Comparison of ENCODE assay signal across 10 cellular contexts in the genomic region with DNA sequence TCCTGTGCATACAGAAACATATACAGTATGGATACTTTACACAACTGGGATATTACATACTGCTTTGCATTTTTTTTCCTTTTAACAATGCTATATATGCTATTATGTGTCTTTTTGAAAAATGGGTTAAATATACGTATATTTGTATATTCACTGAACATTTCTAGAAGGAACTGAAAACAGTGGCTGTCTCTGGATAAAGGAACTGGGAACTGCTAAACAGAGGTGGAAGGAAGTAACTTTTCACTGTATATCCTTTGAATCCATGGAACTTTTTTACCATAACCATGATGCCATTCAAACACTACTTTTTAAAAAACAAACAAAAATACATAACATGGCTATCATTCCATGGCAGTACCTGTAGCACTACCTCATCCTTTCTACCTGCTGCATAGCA. TPM values are rescaled to one million over a fixed set of nuclear protein-coding genes. Genes with fewer than 3 reads are reported as not detected.
DNase-seq lines count a peak whose midpoint lies in the region; ATAC-seq, FAIRE-seq and TF ChIP-seq lines count a peak whose summit lies in the region.
"Had no signal": no experiment of that assay in that cellular context is flagged by ENCODE, and none has a peak within 500 bp of the region (broad histone marks: within the 10 kb centered on the region; RNA-seq: fewer than 3 reads in every experiment).

No MANE protein-coding gene starts in this region.

- POLR2A ChIA-PET in PC-3 (lab: Charles Lee; ENCODE audit: unreplicated experiment) (no interaction called here), endothelial cell of umbilical vein (lab: Charles Lee) (no interaction called here)

- ATAC-seq in PC-3, result no peak

- no peak for TF ChIP-seq EP300 in suprapubic skin (IDR thresholded peaks at IDR 0.05)

- BruUV-seq in PC-3 (replicated peaks; lab: Mats Ljungman, UMichigan), result no TSS peak
- BruUV-seq in endothelial cell of umbilical vein (replicated peaks; lab: Mats Ljungman, UMichigan), result no TSS peak

- H3K9me3 ChIP-seq in PC-3 (ENCODE audit: low read length), result no peaks in the 10 kb centered on the region
- no peaks in the 10 kb centered on the region for H3K9me3 ChIP-seq in endothelial cell of umbilical vein (replicated peaks; ENCODE audit: control insufficient read depth, insufficient read depth, low read length)
- no peaks in the 10 kb centered on the region for H3K9me3 ChIP-seq in suprapubic skin

- H3K36me3 ChIP-seq in PC-3 (ENCODE audit: low read depth, low read length) (peaks cover 4% of the 10 kb centered on the region; the same call in 1 of the 2 replicates), endothelial cell of umbilical vein (ENCODE audit: control insufficient read depth in 2 of 2, extremely low read depth in 1 of 2, insufficient read depth in 2 of 2, low read length in 2 of 2) (peaks cover 0 to 11% of the 10 kb centered on the region in 2 experiments), suprapubic skin (peaks cover 38% of the 10 kb centered on the region)

- no peak overlapping the region for H3K27ac ChIP-seq in PC-3 (ENCODE audit: low read length)
- H3K27ac ChIP-seq in endothelial cell of umbilical vein (ENCODE audit: insufficient read depth, low read depth, low read length), result no peak overlapping the region
- H3K27ac ChIP-seq in suprapubic skin, result no peak overlapping the region

- H3K36me3 Mint-ChIP-seq in activated naive CD4-positive, alpha-beta T cell treated with anti-CD3 and anti-CD28 coated beads for 36 hours (ENCODE audit: low read depth), result peaks cover 16% of the 10 kb centered on the region

- CTCF ChIA-PET in activated naive CD4-positive, alpha-beta T cell treated with anti-CD3 and anti-CD28 coated beads for 36 hours (lab: Charles Lee), result interaction anchor here (0.6 kb wide), 1 partner anchor 60 kb away, joined by 4 read pairs; no protein-coding TSS in a partner anchor
- CTCF ChIA-PET in PC-3 (lab: Charles Lee) (no interaction called here), endothelial cell of umbilical vein (lab: Charles Lee) (no interaction called here)

- TF ChIP-seq CTCF in PC-3 (conservative IDR thresholded peaks at IDR 0.05; ENCODE audit: low read depth, low read length) (no peak), endothelial cell of umbilical vein (IDR thresholded peaks at IDR 0.05; ENCODE audit: extremely low read depth in 1 of 2, insufficient read depth in 1 of 2, low read depth in 1 of 2, low read length in 2 of 2) (no peak), suprapubic skin (IDR thresholded peaks at IDR 0.05) (no peak)

- dilution Hi-C loops in endothelial cell of umbilical vein (cut with MboI; ENCODE audit: extremely low pct_ligation_motif_present, low sequenced_read_pairs), result no loop called here

- H3K4me1 ChIP-seq in PC-3 (ENCODE audit: insufficient read depth, low read length) (peaks cover 8% of the 10 kb centered on the region; the same call in 1 of the 2 replicates), endothelial cell of umbilical vein (ENCODE audit: control insufficient read depth, extremely low read depth, insufficient read depth, low read length) (peaks cover 8% of the 10 kb centered on the region), suprapubic skin (peaks cover 13% of the 10 kb centered on the region)

- H3K79me2 ChIP-seq in PC-3 (ENCODE audit: low read length), result peaks cover 20% of the 10 kb centered on the region
- H3K79me2 ChIP-seq in endothelial cell of umbilical vein (ENCODE audit: control insufficient read depth, insufficient read depth, low read length), result peaks cover 12% of the 10 kb centered on the region

- H3K27me3 ChIP-seq in PC-3 (ENCODE audit: low read length), result no peaks in the 10 kb centered on the region
- H3K27me3 ChIP-seq in endothelial cell of umbilical vein (ENCODE audit: control insufficient read depth in 2 of 2, insufficient read depth in 2 of 2, low read length in 2 of 2), result no peaks in the 10 kb centered on the region
- no peaks in the 10 kb centered on the region for H3K27me3 ChIP-seq in suprapubic skin

- peak overlapping the region; percentile 87 for H3K4me3 Mint-ChIP-seq in activated naive CD4-positive, alpha-beta T cell treated with anti-CD3 and anti-CD28 coated beads for 36 hours

- H3K27me3 Mint-ChIP-seq in activated naive CD4-positive, alpha-beta T cell treated with anti-CD3 and anti-CD28 coated beads for 36 hours (ENCODE audit: low read depth), result peaks cover 5% of the 10 kb centered on the region

- H3K9me1 ChIP-seq in endothelial cell of umbilical vein (replicated peaks; ENCODE audit: control insufficient read depth, extremely low read depth, insufficient read depth, low read length), result no peaks in the 10 kb centered on the region

- no peak for TF ChIP-seq POLR2A in endothelial cell of umbilical vein (IDR thresholded peaks at IDR 0.05; ENCODE audit: low read depth, low read length)
- no peak for TF ChIP-seq POLR2A in suprapubic skin (IDR thresholded peaks at IDR 0.05)

- no peaks in the 10 kb centered on the region for H3K9me3 Mint-ChIP-seq in activated naive CD4-positive, alpha-beta T cell treated with anti-CD3 and anti-CD28 coated beads for 36 hours

- no peak overlapping the region for H3K4me3 ChIP-seq in PC-3 (ENCODE audit: low read length)
- no peak overlapping the region for H3K4me3 ChIP-seq in endothelial cell of umbilical vein (replicated peaks in 1 of 3; ENCODE audit: insufficient read depth in 1 of 3, low read depth in 1 of 3, low read length in 3 of 3)
- H3K4me3 ChIP-seq in suprapubic skin, result peak overlapping the region; percentile 96

- H3K4me2 ChIP-seq in PC-3 (ENCODE audit: low read length), result peak overlapping the region; percentile 82
- H3K4me2 ChIP-seq in endothelial cell of umbilical vein (ENCODE audit: insufficient read depth, low read length), result peak overlapping the region; percentile 20

- peaks cover 14% of the 10 kb centered on the region for H3K4me1 Mint-ChIP-seq in activated naive CD4-positive, alpha-beta T cell treated with anti-CD3 and anti-CD28 coated beads for 36 hours (ENCODE audit: low read depth)

- H3F3A ChIP-seq in PC-3 (ENCODE audit: low read length, unreplicated experiment), result no peaks in the 10 kb centered on the region

- no peak for FAIRE-seq in endothelial cell of umbilical vein (lab: Jason Lieb, UNC)

- DNase-seq in activated naive CD4-positive, alpha-beta T cell treated with anti-CD3 and anti-CD28 coated beads for 36 hours, result no peak
- no peak for DNase-seq in activated naive CD4-positive, alpha-beta T cell (lab: John Stamatoyannopoulos, UW)
- DNase-seq in PC-3 (no peak), endothelial cell of umbilical vein (ENCODE audit: low read depth, low spot score) (no peak), suprapubic skin (ENCODE audit: low spot score in 2 of 2) (no peak), cerebellar cortex (ENCODE audit: low spot score) (no peak), superior temporal gyrus (ENCODE audit: extremely low spot score) (no peak)
- no peak for DNase-seq in stimulated activated naive CD4-positive, alpha-beta T cell (lab: John Stamatoyannopoulos, UW)
- DNase-seq: NCI-H1092 had no signal

- H3K9me2 ChIP-seq in PC-3 (replicated peaks; ENCODE audit: low read length), result no peaks in the 10 kb centered on the region

- WGBS in suprapubic skin, result 92% methylated on average over 1 of the region's 1 CpG

- no peaks in the 10 kb centered on the region for H4K20me1 ChIP-seq in PC-3 (ENCODE audit: low read length)
- no peaks in the 10 kb centered on the region for H4K20me1 ChIP-seq in endothelial cell of umbilical vein (replicated peaks; ENCODE audit: control insufficient read depth, extremely low read depth, insufficient read depth, low read length)

- no peak overlapping the region for H2AFZ ChIP-seq in PC-3 (ENCODE audit: low read length)
- no peak overlapping the region for H2AFZ ChIP-seq in endothelial cell of umbilical vein (ENCODE audit: low read depth, low read length)

- H3K27ac Mint-ChIP-seq in activated naive CD4-positive, alpha-beta T cell treated with anti-CD3 and anti-CD28 coated beads for 36 hours, result no peak overlapping the region

- intact Hi-C loops in activated naive CD4-positive, alpha-beta T cell treated with anti-CD3 and anti-CD28 coated beads for 36 hours (cut with micrococcal nuclease), result no loop called here
- intact Hi-C loops in PC-3 (cut with micrococcal nuclease) (loop anchor here (5.0 kb wide), 1 partner anchor 40 kb away; a partner anchor contains a TSS), endothelial cell of umbilical vein (cut with micrococcal nuclease) (no loop called here)

- H3K9ac ChIP-seq in PC-3 (ENCODE audit: low read length), result no peak overlapping the region
- no peak overlapping the region for H3K9ac ChIP-seq in endothelial cell of umbilical vein (replicated peaks; ENCODE audit: extremely low read depth, insufficient read depth, low read length)

RNA-seq across cellular contexts. Expression of a gene that starts 1.8 kb away (rescaled TPM):
- total RNA-seq in activated naive CD4-positive, alpha-beta T cell treated with anti-CD3 and anti-CD28 coated beads for 36 hours, result 10 to 100 TPM; 15.1 to 17.1 TPM
- total RNA-seq in PC-3 (2014; rRNA removed) (15.5 and 31.3 TPM in 2 replicates), endothelial cell of umbilical vein (13.6 and 20.4 TPM in 2 replicates), suprapubic skin (100 to 1,000 TPM in 1 of 4 donors, 10 to 100 TPM in 3; 11.7 to 159 (median 18.1) TPM)
- 5.3 and 7.5 TPM in 2 replicates for polyA plus RNA-seq in endothelial cell of umbilical vein
- polyA plus RNA-seq in endothelial cell of umbilical vein (2011; cell fraction: cytosol; rRNA removed), result 6.5 and 7.5 TPM in 2 replicates
- polyA plus RNA-seq in endothelial cell of umbilical vein (2011; cell fraction: nucleus; rRNA removed), result 4.2 and 5.6 TPM in 2 replicates
- 10.0 and 12.4 TPM in 2 replicates for polyA plus RNA-seq in endothelial cell of umbilical vein (2012)
- polyA minus RNA-seq in endothelial cell of umbilical vein, result 5.0 and 5.6 TPM in 2 replicates
- polyA minus RNA-seq in endothelial cell of umbilical vein (2011; cell fraction: cytosol; rRNA and poly(A)+ RNA removed), result 14.2 TPM
- polyA minus RNA-seq in endothelial cell of umbilical vein (2011; cell fraction: nucleus; rRNA and poly(A)+ RNA removed), result 4.3 and 4.9 TPM in 2 replicates

RNA-seq across cellular contexts. Expression of a gene that starts 17.6 kb away (rescaled TPM):
- not detected for total RNA-seq in activated naive CD4-positive, alpha-beta T cell treated with anti-CD3 and anti-CD28 coated beads for 36 hours
- total RNA-seq in PC-3 (2014; rRNA removed) (not detected in 2 replicates), endothelial cell of umbilical vein (not detected in 2 replicates), suprapubic skin (under 1 TPM in 1 of 4 donors, not detected in 3; 0.60 TPM)
- polyA plus RNA-seq in endothelial cell of umbilical vein, result not detected in 2 replicates
- not detected in 2 replicates for polyA plus RNA-seq in endothelial cell of umbilical vein (2011; cell fraction: cytosol; rRNA removed)
- polyA plus RNA-seq in endothelial cell of umbilical vein (2011; cell fraction: nucleus; rRNA removed), result not detected in 2 replicates
- not detected in 2 replicates for polyA plus RNA-seq in endothelial cell of umbilical vein (2012)
- polyA minus RNA-seq in endothelial cell of umbilical vein, result not detected in 2 replicates
- polyA minus RNA-seq in endothelial cell of umbilical vein (2011; cell fraction: cytosol; rRNA and poly(A)+ RNA removed), result not detected
- polyA minus RNA-seq in endothelial cell of umbilical vein (2011; cell fraction: nucleus; rRNA and poly(A)+ RNA removed), result not detected in 2 replicates
- polyA plus RNA-seq: BJ had no signal

RNA-seq across cellular contexts. Expression of a gene that starts 37.9 kb away (rescaled TPM):
- 10 to 100 TPM; 67.7 to 68.0 TPM for total RNA-seq in activated naive CD4-positive, alpha-beta T cell treated with anti-CD3 and anti-CD28 coated beads for 36 hours
- total RNA-seq in PC-3 (2014; rRNA removed) (53.0 and 53.8 TPM in 2 replicates), endothelial cell of umbilical vein (75.3 and 82.5 TPM in 2 replicates), suprapubic skin (10 to 100 TPM; 57.0 to 84.3 (median 73.5) TPM)
- polyA plus RNA-seq in endothelial cell of umbilical vein, result 54.9 and 70.2 TPM in 2 replicates
- 57.2 and 61.4 TPM in 2 replicates for polyA plus RNA-seq in endothelial cell of umbilical vein (2011; cell fraction: cytosol; rRNA removed)
- 42.6 and 43.4 TPM in 2 replicates for polyA plus RNA-seq in endothelial cell of umbilical vein (2011; cell fraction: nucleus; rRNA removed)
- 63.1 and 73.1 TPM in 2 replicates for polyA plus RNA-seq in endothelial cell of umbilical vein (2012)
- polyA minus RNA-seq in endothelial cell of umbilical vein, result 49.2 and 51.4 TPM in 2 replicates
- 42.6 TPM for polyA minus RNA-seq in endothelial cell of umbilical vein (2011; cell fraction: cytosol; rRNA and poly(A)+ RNA removed)
- polyA minus RNA-seq in endothelial cell of umbilical vein (2011; cell fraction: nucleus; rRNA and poly(A)+ RNA removed), result 41.6 and 45.6 TPM in 2 replicates

RNA-seq across cellular contexts. Expression of a gene that starts 40.2 kb away (rescaled TPM):
- not detected for total RNA-seq in activated naive CD4-positive, alpha-beta T cell treated with anti-CD3 and anti-CD28 coated beads for 36 hours
- not detected in 2 replicates for total RNA-seq in PC-3 (2014; rRNA removed)
- total RNA-seq in endothelial cell of umbilical vein, result not detected in 2 replicates
- polyA plus RNA-seq in endothelial cell of umbilical vein, result not detected in 2 replicates
- not detected in 2 replicates for polyA plus RNA-seq in endothelial cell of umbilical vein (2011; cell fraction: cytosol; rRNA removed)
- not detected in 2 replicates for polyA plus RNA-seq in endothelial cell of umbilical vein (2011; cell fraction: nucleus; rRNA removed)
- polyA plus RNA-seq in endothelial cell of umbilical vein (2012), result not detected in 2 replicates
- not detected in 2 replicates for polyA minus RNA-seq in endothelial cell of umbilical vein
- polyA minus RNA-seq in endothelial cell of umbilical vein (2011; cell fraction: cytosol; rRNA and poly(A)+ RNA removed), result not detected
- polyA minus RNA-seq in endothelial cell of umbilical vein (2011; cell fraction: nucleus; rRNA and poly(A)+ RNA removed), result not detected in 2 replicates
- 1 to 10 TPM; 4.8 to 9.7 (median 6.7) TPM for total RNA-seq in suprapubic skin

RNA-seq across cellular contexts. Expression of a gene that starts 49.0 kb away (rescaled TPM):
- total RNA-seq in activated naive CD4-positive, alpha-beta T cell treated with anti-CD3 and anti-CD28 coated beads for 36 hours, result not detected
- total RNA-seq in PC-3 (2014; rRNA removed) (not detected in 2 replicates), endothelial cell of umbilical vein (not detected in 2 replicates), suprapubic skin (not detected)
- polyA plus RNA-seq in endothelial cell of umbilical vein, result not detected in 2 replicates
- not detected in 2 replicates for polyA plus RNA-seq in endothelial cell of umbilical vein (2011; cell fraction: cytosol; rRNA removed)
- not detected in 2 replicates for polyA plus RNA-seq in endothelial cell of umbilical vein (2011; cell fraction: nucleus; rRNA removed)
- not detected in 2 replicates for polyA plus RNA-seq in endothelial cell of umbilical vein (2012)
- polyA minus RNA-seq in endothelial cell of umbilical vein, result not detected in 2 replicates
- polyA minus RNA-seq in endothelial cell of umbilical vein (2011; cell fraction: cytosol; rRNA and poly(A)+ RNA removed), result not detected
- polyA minus RNA-seq in endothelial cell of umbilical vein (2011; cell fraction: nucleus; rRNA and poly(A)+ RNA removed), result not detected in 2 replicates
- polyA plus RNA-seq: BJ had no signal
